In genomic region chr12:52394836-52395405, GRCh38 we compare ENCODE assay signal across 22 cellular contexts. TPM values are rescaled to one million over a fixed set of nuclear protein-coding genes. Genes with fewer than 3 reads are reported as not detected.
A peak's percentile ranks its signal among the peaks of the same experiment; 100 is the strongest.
DNase-seq lines count a peak whose midpoint lies in the region; ATAC-seq, FAIRE-seq and TF ChIP-seq lines count a peak whose summit lies in the region.
"Had no signal": no experiment of that assay in that cellular context is flagged by ENCODE, and none has a peak within 500 bp of the region (broad histone marks: within the 10 kb centered on the region; RNA-seq: fewer than 3 reads in every experiment).

No MANE protein-coding gene starts in this region.

- no peaks in the 10 kb centered on the region for H3K79me2 ChIP-seq in H1 (ENCODE audit: control insufficient read depth in 1 of 2, insufficient read depth in 2 of 2, low read length in 2 of 2)

- H4K20me1 ChIP-seq in H1 (replicated peaks in 1 of 2; ENCODE audit: control insufficient read depth in 1 of 2, insufficient read depth in 2 of 2, low read length in 2 of 2): no peaks in the 10 kb centered on the region

- no peak overlapping the region for H3K4me2 ChIP-seq in H1 (ENCODE audit: insufficient read depth in 1 of 2, low read depth in 2 of 2, low read length in 2 of 2)
- H3K4me2 ChIP-seq in neuronal stem cell (ENCODE audit: insufficient read depth, low read length, poor library complexity, severe bottlenecking): no peak overlapping the region
- H3K4me2 ChIP-seq: GM23338 had no signal

- no peak overlapping the region for H2BK20ac ChIP-seq in H1 (ENCODE audit: low read length)

- H2BK15ac ChIP-seq in H1 (ENCODE audit: low read length) (0 out of 2 replicates have a peak overlapping the region, but pooled peaks have one; percentile 61), neuronal stem cell (ENCODE audit: low read length) (peak overlapping the region; percentile 7)

- H3K4ac ChIP-seq in H1 (replicated peaks; ENCODE audit: insufficient read length, low read depth, low read length) (no peak overlapping the region), neuronal stem cell (ENCODE audit: low read length) (no peak overlapping the region)

- H3K18ac ChIP-seq in H1 (ENCODE audit: extremely low read depth, low read length) (no peak overlapping the region), neuronal stem cell (ENCODE audit: low read length) (peak overlapping the region; percentile 32)

- no peak for FAIRE-seq in H1 (lab: Jason Lieb, UNC)
- FAIRE-seq: G401.6, GM12892, GM19239, H54 had no signal

- H4K8ac ChIP-seq in H1 (ENCODE audit: extremely low read depth, insufficient read depth, low read length) (no peak overlapping the region; the same call in 1 of the 2 replicates), neuronal stem cell (ENCODE audit: low read depth, low read length) (no peak overlapping the region)

- H3K4me3 ChIP-seq in H1 (ENCODE audit: extremely low read depth in 1 of 4, insufficient read depth in 2 of 4, low read depth in 3 of 4, low read length in 4 of 4) (no peak overlapping the region), neuronal stem cell (ENCODE audit: low read length in 2 of 2) (no peak overlapping the region), upper lobe of right lung (no peak overlapping the region)
- H3K4me3 ChIP-seq: GM23338, HAP-1 had no signal

- H3K36me3 ChIP-seq in H1 (ENCODE audit: control insufficient read depth in 2 of 4, insufficient read depth in 4 of 4, low read length in 3 of 4) (no peaks in the 10 kb centered on the region), neuronal stem cell (replicated peaks in 1 of 2; ENCODE audit: control insufficient read depth in 2 of 2, insufficient read depth in 2 of 2, low read length in 2 of 2) (no peaks in the 10 kb centered on the region), upper lobe of right lung (no peaks in the 10 kb centered on the region)
- H3K36me3 ChIP-seq: HAP-1 had no signal

- H2BK12ac ChIP-seq in H1 (ENCODE audit: low read depth, low read length) (no peak overlapping the region), neuronal stem cell (ENCODE audit: low read length) (no peak overlapping the region)

- no peak overlapping the region for H4K5ac ChIP-seq in H1 (ENCODE audit: insufficient read length, low read depth, low read length)

- DNase-seq in H1 (ENCODE audit: low read depth in 1 of 2, low spot score in 2 of 2): no peak
- no peak for DNase-seq in neuronal stem cell (ENCODE audit: low spot score)
- DNase-seq in upper lobe of right lung: peak; percentile 57
- DNase-seq in type B pancreatic cell (ENCODE audit: extremely low spot score, unreplicated experiment): no peak
- DNase-seq in NCI-H446 (lab: John Stamatoyannopoulos, UW): no peak
- DNase-seq: C1 segment of cervical spinal cord; CD4-positive, CD25-positive, alpha-beta regulatory T cell; CD8-positive, alpha-beta T cell; DMS153; DND-41; HFFc6 had no signal

- ATAC-seq in upper lobe of right lung (no peak), GM18858 (IDR thresholded peaks at IDR 0.05; ENCODE audit: unreplicated experiment) (no peak)

- H3K79me1 ChIP-seq in H1 (ENCODE audit: low read depth, low read length): no peaks in the 10 kb centered on the region
- H3K79me1 ChIP-seq in neuronal stem cell (ENCODE audit: low read depth, low read length): no peaks in the 10 kb centered on the region

- H3K9ac ChIP-seq in H1 (replicated peaks in 1 of 4; ENCODE audit: extremely low read depth in 1 of 4, low read depth in 3 of 4, low read length in 3 of 4): no peak overlapping the region
- no peak overlapping the region for H3K9ac ChIP-seq in neuronal stem cell (ENCODE audit: low read depth, low read length, poor library complexity)

- no peak for TF ChIP-seq POLR2A in H1 (IDR thresholded peaks at IDR 0.05; ENCODE audit: control extremely low read depth in 1 of 2, low read depth in 2 of 2, low read length in 2 of 2)

- H3K14ac ChIP-seq in H1 (ENCODE audit: insufficient read length) (no peak overlapping the region), neuronal stem cell (ENCODE audit: low read length) (no peak overlapping the region)

- POLR2A ChIA-PET in H1 (lab: Charles Lee; ENCODE audit: partially characterized antibody): no interaction called here

- H3K27me3 ChIP-seq in H1 (replicated peaks in 1 of 4; ENCODE audit: control insufficient read depth in 3 of 4, extremely low read depth in 1 of 4, insufficient read depth in 3 of 4, low read length in 3 of 4) (peaks cover 0 to 4% (median 0%) of the 10 kb centered on the region in 4 experiments; a peak in 1 of 7 replicates), neuronal stem cell (ENCODE audit: control insufficient read depth in 3 of 3, insufficient read depth in 3 of 3, low read depth in 1 of 3, low read length in 3 of 3) (peaks cover 0 to 5% (median 2%) of the 10 kb centered on the region in 3 experiments), upper lobe of right lung (peaks cover 17% of the 10 kb centered on the region)

- no peak overlapping the region for H3K4me3 Mint-ChIP-seq in type B pancreatic cell
- H3K4me3 Mint-ChIP-seq: CD4-positive, CD25-positive, alpha-beta regulatory T cell; CD8-positive, alpha-beta T cell; GM23338; HFFc6 had no signal

- no peaks in the 10 kb centered on the region for H3K36me3 Mint-ChIP-seq in type B pancreatic cell
- H3K36me3 Mint-ChIP-seq: CD4-positive, CD25-positive, alpha-beta regulatory T cell; CD8-positive, alpha-beta T cell had no signal

- H3K27me3 Mint-ChIP-seq in type B pancreatic cell: peaks cover 22% of the 10 kb centered on the region

- H3K4me1 Mint-ChIP-seq in type B pancreatic cell (ENCODE audit: unreplicated experiment): peaks cover under 1% of the 10 kb centered on the region
- H3K4me1 Mint-ChIP-seq: CD4-positive, CD25-positive, alpha-beta regulatory T cell had no signal

- H2AFZ ChIP-seq in H1 (ENCODE audit: low read length): no peak overlapping the region
- no peak overlapping the region for H2AFZ ChIP-seq in neuronal stem cell (ENCODE audit: low read length)

- H3K23ac ChIP-seq in H1 (ENCODE audit: insufficient read length): no peak overlapping the region
- no peak overlapping the region for H3K23ac ChIP-seq in neuronal stem cell (ENCODE audit: low read depth, low read length, poor library complexity)

- H3K23me2 ChIP-seq in H1 (ENCODE audit: low read depth, low read length): peaks cover 3% of the 10 kb centered on the region; the same call in 1 of the 2 replicates

- TF ChIP-seq RAD21 in H1 (IDR thresholded peaks at IDR 0.05 in 1 of 2, conservative IDR thresholded peaks at IDR 0.05 in 1 of 2; ENCODE audit: low read depth in 2 of 2, low read length in 2 of 2): no peak

- WGBS in H1 (ENCODE audit: extremely low coverage in 1 of 2, insufficient coverage in 1 of 2, insufficient read length in 1 of 2, insufficient replicate concordance in 2 of 2, low coverage in 1 of 2, low lambda C conversion rate in 2 of 2, missing lambda C conversion rate in 1 of 2), 2 experiments: 84% methylated on average over 13 of the region's 13 CpGs; no CpG with 5 or more reads in 1 of the 2 experiments
- WGBS in neuronal stem cell (ENCODE audit: extremely low coverage in 2 of 2, insufficient read length in 2 of 2, insufficient replicate concordance in 1 of 2), 2 donors: no CpG with 5 or more reads among the region's 13 CpGs

- no peak overlapping the region for H2BK5ac ChIP-seq in H1 (ENCODE audit: low read depth, low read length)
- H2BK5ac ChIP-seq in neuronal stem cell (ENCODE audit: low read length): no peak overlapping the region

- no peak overlapping the region for H3K56ac ChIP-seq in H1 (replicated peaks; ENCODE audit: insufficient read length, low read depth, low read length)

- no peak for TF ChIP-seq CTCF in H1 (IDR thresholded peaks at IDR 0.05; ENCODE audit: control extremely low read depth in 1 of 3, insufficient read depth in 1 of 3, low read depth in 1 of 3, low read length in 3 of 3)
- TF ChIP-seq CTCF in upper lobe of right lung (IDR thresholded peaks at IDR 0.05): no peak
- TF ChIP-seq CTCF in type B pancreatic cell (conservative IDR thresholded peaks at IDR 0.05): no peak

- TF ChIP-seq EP300 in H1 (IDR thresholded peaks at IDR 0.05; ENCODE audit: borderline replicate concordance in 1 of 2, low read depth in 2 of 2, low read length in 2 of 2): no peak

- 0 out of 2 replicates have a peak overlapping the region, but pooled peaks have one; percentile 39 for H2AK5ac ChIP-seq in H1 (ENCODE audit: low read depth, low read length)
- no peak overlapping the region for H2AK5ac ChIP-seq in neuronal stem cell (ENCODE audit: low read depth, low read length)

- no peak overlapping the region for H3K27ac ChIP-seq in H1 (ENCODE audit: low read depth, low read length)
- H3K27ac ChIP-seq in neuronal stem cell (replicated peaks; ENCODE audit: low read length): no peak overlapping the region
- H3K27ac ChIP-seq in upper lobe of right lung: no peak overlapping the region

- intact Hi-C loops in upper lobe of right lung (cut with DNase I): no loop called here

- CTCF ChIA-PET in H1 (lab: Charles Lee; ENCODE audit: partially characterized antibody): interaction anchor here (0.8 to 11.3 kb wide), 66 partner anchors 8 to 586 kb away, joined by 3 to 112 read pairs (median 8); partner anchors contain the start of genes KRT3, KRT5, KRT6A and KRT71

- H2BK120ac ChIP-seq in H1 (replicated peaks; ENCODE audit: low read depth, low read length): no peak overlapping the region
- H2BK120ac ChIP-seq in neuronal stem cell (ENCODE audit: low read depth, low read length): no peak overlapping the region

- H3K27ac Mint-ChIP-seq in type B pancreatic cell: no peak overlapping the region
- H3K27ac Mint-ChIP-seq: CD4-positive, CD25-positive, alpha-beta regulatory T cell; CD8-positive, alpha-beta T cell; GM23338; HFFc6 had no signal

- H4K91ac ChIP-seq in H1 (replicated peaks; ENCODE audit: insufficient read length, low read length): no peak overlapping the region
- H4K91ac ChIP-seq in neuronal stem cell (ENCODE audit: low read depth, low read length, poor library complexity): no peak overlapping the region

- H3K4me1 ChIP-seq in H1 (replicated peaks in 1 of 4; ENCODE audit: control insufficient read depth in 3 of 4, insufficient read depth in 4 of 4, low read length in 3 of 4) (peaks cover 0 to 6% (median 0%) of the 10 kb centered on the region in 4 experiments; a peak in 2 of 7 replicates), neuronal stem cell (ENCODE audit: control insufficient read depth in 2 of 2, insufficient read depth in 1 of 2, low read depth in 1 of 2, low read length in 2 of 2) (no peaks in the 10 kb centered on the region), upper lobe of right lung (no peaks in the 10 kb centered on the region)
- H3K4me1 ChIP-seq: Caco-2, HAP-1 had no signal

- H3K9me3 ChIP-seq in H1 (ENCODE audit: insufficient read depth in 2 of 2, low read depth in 1 of 2, low read length in 1 of 2) (no peaks in the 10 kb centered on the region), neuronal stem cell (replicated peaks in 1 of 2; ENCODE audit: control insufficient read depth in 2 of 2, insufficient read depth in 1 of 2, low read depth in 1 of 2, low read length in 2 of 2) (peaks cover 0 to 2% of the 10 kb centered on the region in 2 donors), upper lobe of right lung (no peaks in the 10 kb centered on the region)
- H3K9me3 ChIP-seq: Caco-2, HAP-1 had no signal

- no peaks in the 10 kb centered on the region for H3K9me3 Mint-ChIP-seq in type B pancreatic cell
- H3K9me3 Mint-ChIP-seq: CD8-positive, alpha-beta T cell; GM23338; HFFc6 had no signal

RNA-seq across cellular contexts. Expression of gene KRT84, which starts 9.5 kb away (rescaled TPM):
- not detected in 2 replicates for total RNA-seq in H1 (2021; fragmentation: NEBNext Ultra II Directional; extraction: Animal tissue kit (Norgen Biotek cat#: 25700))
- not detected in 2 replicates for polyA plus RNA-seq in H1 (2011; rRNA removed)
- polyA plus RNA-seq in H1 (2011; cell fraction: cytosol; rRNA removed): not detected
- polyA plus RNA-seq in H1 (2011; cell fraction: nucleus; rRNA removed): not detected
- polyA plus RNA-seq in H1 (2012, experiment 1 of 2): not detected in 4 replicates
- polyA plus RNA-seq in H1 (2012, experiment 2 of 2): not detected
- not detected for polyA plus RNA-seq in H1 (2013, experiment 1 of 2)
- polyA plus RNA-seq in H1 (2013, experiment 2 of 2): not detected
- not detected in 2 replicates for polyA minus RNA-seq in H1 (2011; rRNA and poly(A)+ RNA removed)
- not detected for polyA minus RNA-seq in H1 (2011; cell fraction: cytosol; rRNA and poly(A)+ RNA removed)
- polyA minus RNA-seq in H1 (2011; cell fraction: nucleus; rRNA and poly(A)+ RNA removed): not detected
- not detected for polyA plus RNA-seq in neuronal stem cell (2013, experiment 1 of 2)
- polyA plus RNA-seq in neuronal stem cell (2013, experiment 2 of 2): not detected
- not detected for total RNA-seq in upper lobe of right lung
- not detected in 2 replicates for total RNA-seq in type B pancreatic cell (ENCODE audit: low replicate concordance)
- total RNA-seq: A172; A673; Caco-2; CD4-positive, CD25-positive, alpha-beta regulatory T cell; CD8-positive, alpha-beta T cell; GM23338; HFFc6 had no signal
- polyA plus RNA-seq: BJ; CD4-positive, CD25-positive, alpha-beta regulatory T cell; GM23338 had no signal

RNA-seq across cellular contexts. Expression of gene KRT82, which starts 11.2 kb away (rescaled TPM):
- total RNA-seq in H1 (2021; fragmentation: NEBNext Ultra II Directional; extraction: Animal tissue kit (Norgen Biotek cat#: 25700)): not detected in 2 replicates
- polyA plus RNA-seq in H1 (2011; rRNA removed): not detected in 2 replicates
- not detected for polyA plus RNA-seq in H1 (2011; cell fraction: cytosol; rRNA removed)
- polyA plus RNA-seq in H1 (2011; cell fraction: nucleus; rRNA removed): not detected
- not detected in 4 replicates for polyA plus RNA-seq in H1 (2012, experiment 1 of 2)
- not detected for polyA plus RNA-seq in H1 (2012, experiment 2 of 2)
- not detected for polyA plus RNA-seq in H1 (2013, experiment 1 of 2)
- polyA plus RNA-seq in H1 (2013, experiment 2 of 2): not detected
- not detected in 2 replicates for polyA minus RNA-seq in H1 (2011; rRNA and poly(A)+ RNA removed)
- not detected for polyA minus RNA-seq in H1 (2011; cell fraction: cytosol; rRNA and poly(A)+ RNA removed)
- not detected for polyA minus RNA-seq in H1 (2011; cell fraction: nucleus; rRNA and poly(A)+ RNA removed)
- polyA plus RNA-seq in neuronal stem cell (2013, experiment 1 of 2): not detected
- polyA plus RNA-seq in neuronal stem cell (2013, experiment 2 of 2): not detected
- total RNA-seq in upper lobe of right lung (not detected), type B pancreatic cell (ENCODE audit: low replicate concordance) (not detected in 2 replicates)
- total RNA-seq: A172; A673; Caco-2; CD4-positive, CD25-positive, alpha-beta regulatory T cell; CD8-positive, alpha-beta T cell; GM23338; HFFc6 had no signal
- polyA plus RNA-seq: BJ; CD4-positive, CD25-positive, alpha-beta regulatory T cell; GM23338 had no signal

RNA-seq across cellular contexts. Expression of gene KRT85, which starts 27.6 kb away (rescaled TPM):
- total RNA-seq in H1 (2021; fragmentation: NEBNext Ultra II Directional; extraction: Animal tissue kit (Norgen Biotek cat#: 25700)): not detected in 2 replicates
- not detected in 2 replicates for polyA plus RNA-seq in H1 (2011; rRNA removed)
- not detected for polyA plus RNA-seq in H1 (2011; cell fraction: cytosol; rRNA removed)
- polyA plus RNA-seq in H1 (2011; cell fraction: nucleus; rRNA removed): not detected
- polyA plus RNA-seq in H1 (2012, experiment 1 of 2): not detected in 4 replicates
- not detected for polyA plus RNA-seq in H1 (2012, experiment 2 of 2)
- not detected for polyA plus RNA-seq in H1 (2013, experiment 1 of 2)
- not detected for polyA plus RNA-seq in H1 (2013, experiment 2 of 2)
- polyA minus RNA-seq in H1 (2011; rRNA and poly(A)+ RNA removed): not detected in 2 replicates
- not detected for polyA minus RNA-seq in H1 (2011; cell fraction: cytosol; rRNA and poly(A)+ RNA removed)
- polyA minus RNA-seq in H1 (2011; cell fraction: nucleus; rRNA and poly(A)+ RNA removed): not detected
- polyA plus RNA-seq in neuronal stem cell (2013, experiment 1 of 2): not detected
- polyA plus RNA-seq in neuronal stem cell (2013, experiment 2 of 2): not detected
- not detected for total RNA-seq in upper lobe of right lung
- total RNA-seq in type B pancreatic cell (ENCODE audit: low replicate concordance): not detected in 2 replicates
- total RNA-seq: A172; A673; Caco-2; CD4-positive, CD25-positive, alpha-beta regulatory T cell; CD8-positive, alpha-beta T cell; GM23338; HFFc6 had no signal
- polyA plus RNA-seq: BJ; CD4-positive, CD25-positive, alpha-beta regulatory T cell; GM23338 had no signal

RNA-seq across cellular contexts. Expression of gene KRT75, which starts 39.2 kb away (rescaled TPM):
- not detected in 2 replicates for total RNA-seq in H1 (2021; fragmentation: NEBNext Ultra II Directional; extraction: Animal tissue kit (Norgen Biotek cat#: 25700))
- not detected in 2 replicates for polyA plus RNA-seq in H1 (2011; rRNA removed)
- polyA plus RNA-seq in H1 (2011; cell fraction: cytosol; rRNA removed): not detected
- not detected for polyA plus RNA-seq in H1 (2011; cell fraction: nucleus; rRNA removed)
- polyA plus RNA-seq in H1 (2012, experiment 1 of 2): not detected in 4 replicates
- polyA plus RNA-seq in H1 (2012, experiment 2 of 2): not detected
- not detected for polyA plus RNA-seq in H1 (2013, experiment 1 of 2)
- polyA plus RNA-seq in H1 (2013, experiment 2 of 2): not detected
- polyA minus RNA-seq in H1 (2011; rRNA and poly(A)+ RNA removed): not detected in 2 replicates
- polyA minus RNA-seq in H1 (2011; cell fraction: cytosol; rRNA and poly(A)+ RNA removed): not detected
- not detected for polyA minus RNA-seq in H1 (2011; cell fraction: nucleus; rRNA and poly(A)+ RNA removed)
- polyA plus RNA-seq in neuronal stem cell (2013, experiment 1 of 2): not detected
- not detected for polyA plus RNA-seq in neuronal stem cell (2013, experiment 2 of 2)
- total RNA-seq in upper lobe of right lung (not detected), type B pancreatic cell (ENCODE audit: low replicate concordance) (not detected in 2 replicates)
- total RNA-seq: A172; A673; Caco-2; CD4-positive, CD25-positive, alpha-beta regulatory T cell; CD8-positive, alpha-beta T cell; GM23338; HFFc6 had no signal
- polyA plus RNA-seq: BJ; CD4-positive, CD25-positive, alpha-beta regulatory T cell; GM23338 had no signal

RNA-seq across cellular contexts. Expression of gene KRT6B, which starts 57.0 kb away (rescaled TPM):
- total RNA-seq in H1 (2021; fragmentation: NEBNext Ultra II Directional; extraction: Animal tissue kit (Norgen Biotek cat#: 25700)): not detected in 2 replicates
- not detected in 2 replicates for polyA plus RNA-seq in H1 (2011; rRNA removed)
- polyA plus RNA-seq in H1 (2011; cell fraction: cytosol; rRNA removed): not detected
- not detected for polyA plus RNA-seq in H1 (2011; cell fraction: nucleus; rRNA removed)
- polyA plus RNA-seq in H1 (2012, experiment 1 of 2): not detected in 4 replicates
- polyA plus RNA-seq in H1 (2012, experiment 2 of 2): not detected
- polyA plus RNA-seq in H1 (2013, experiment 1 of 2): not detected
- not detected for polyA plus RNA-seq in H1 (2013, experiment 2 of 2)
- not detected in 2 replicates for polyA minus RNA-seq in H1 (2011; rRNA and poly(A)+ RNA removed)
- not detected for polyA minus RNA-seq in H1 (2011; cell fraction: cytosol; rRNA and poly(A)+ RNA removed)
- not detected for polyA minus RNA-seq in H1 (2011; cell fraction: nucleus; rRNA and poly(A)+ RNA removed)
- polyA plus RNA-seq in neuronal stem cell (2013, experiment 1 of 2): not detected
- not detected for polyA plus RNA-seq in neuronal stem cell (2013, experiment 2 of 2)
- total RNA-seq in upper lobe of right lung (not detected), type B pancreatic cell (ENCODE audit: low replicate concordance) (0.14 TPM in 1 of 2 replicates, not detected in the other)
- total RNA-seq: A172; A673; Caco-2; CD4-positive, CD25-positive, alpha-beta regulatory T cell; CD8-positive, alpha-beta T cell; GM23338; HFFc6 had no signal
- polyA plus RNA-seq: BJ; CD4-positive, CD25-positive, alpha-beta regulatory T cell; GM23338 had no signal
